In genomic region chr22:48096411-48096810, GRCh38 we compare ENCODE assay signal across 1 cellular context.
TF ChIP-seq lines count a peak whose summit lies in the region.

No MANE protein-coding gene starts in this region.

TF ChIP-seq in SK-N-SH, 30 proteins besides CTCF, POLR2A, EP300 and RAD21 (continued from another document):
- TF ChIP-seq REST (IDR thresholded peaks at IDR 0.05; ENCODE audit: low read depth, low read length) = no peak
- TF ChIP-seq GATA2 (CRISPR knock-in tag; IDR thresholded peaks at IDR 0.05) = no peak
- no peak for TF ChIP-seq FOXJ3 (CRISPR knock-in tag; IDR thresholded peaks at IDR 0.05)
- TF ChIP-seq NFIC (IDR thresholded peaks at IDR 0.05; ENCODE audit: borderline replicate concordance) = no peak
- no peak for TF ChIP-seq SIN3A (IDR thresholded peaks at IDR 0.05; ENCODE audit: borderline replicate concordance, low read depth, low read length)
- TF ChIP-seq EZH2phosphoT487 (IDR thresholded peaks at IDR 0.05; ENCODE audit: borderline replicate concordance, low read depth) = no peak
- no peak for TF ChIP-seq ZBTB33 (IDR thresholded peaks at IDR 0.05; ENCODE audit: borderline replicate concordance, low read depth)
- TF ChIP-seq TCF12 (IDR thresholded peaks at IDR 0.05) = no peak
- TF ChIP-seq MAX (IDR thresholded peaks at IDR 0.05; ENCODE audit: low read depth) = no peak
- no peak for TF ChIP-seq GABPA (IDR thresholded peaks at IDR 0.05; ENCODE audit: low read depth)
- TF ChIP-seq TAF1 (IDR thresholded peaks at IDR 0.05; ENCODE audit: borderline replicate concordance, low read depth, low read length) = no peak
- TF ChIP-seq RCOR1 (IDR thresholded peaks at IDR 0.05; ENCODE audit: low read length) = no peak
